In genomic region chr2:160363961-160364733, GRCh38 we compare ENCODE assay signal across 14 cellular contexts.
DNase-seq lines count a peak whose midpoint lies in the region; ATAC-seq, FAIRE-seq and TF ChIP-seq lines count a peak whose summit lies in the region.
"Had no signal": no experiment of that assay in that cellular context is flagged by ENCODE, and none has a peak within 500 bp of the region (broad histone marks: within the 10 kb centered on the region; RNA-seq: fewer than 3 reads in every experiment).

No MANE protein-coding gene starts in this region.

- no peaks in the 10 kb centered on the region for H3K27me3 Mint-ChIP-seq in naive thymus-derived CD8-positive, alpha-beta T cell
- H3K27me3 Mint-ChIP-seq in endodermal cell (ENCODE audit: insufficient read depth), result no peaks in the 10 kb centered on the region

- H3K79me2 ChIP-seq in GM23248 (ENCODE audit: insufficient read depth), result peaks cover 100% of the 10 kb centered on the region

- no peaks in the 10 kb centered on the region for H3K9me2 ChIP-seq in GM23248 (ENCODE audit: insufficient read depth)

- TF ChIP-seq CTCF in A549 (IDR thresholded peaks at IDR 0.05), result no peak
- TF ChIP-seq CTCF in fibroblast of mammary gland (conservative IDR thresholded peaks at IDR 0.05; ENCODE audit: control insufficient read depth, insufficient read depth, low read depth, low read length), result no peak
- no peak for TF ChIP-seq CTCF in endodermal cell (conservative IDR thresholded peaks at IDR 0.05)

- H3K9me3 ChIP-seq in A549, result no peaks in the 10 kb centered on the region
- H3K9me3 ChIP-seq in GM23248 (ENCODE audit: low read depth), result no peaks in the 10 kb centered on the region
- H3K9me3 ChIP-seq in endodermal cell (ENCODE audit: control insufficient read depth, low read length), result no peaks in the 10 kb centered on the region
- H3K9me3 ChIP-seq: tibial artery had no signal

- CTCF ChIA-PET in A549 (lab: Yijun Ruan, JAX), result interaction anchor here (0.7 to 2.5 kb wide), 4 partner anchors 11 to 22 kb away, joined by 3 to 10 read pairs (median 4); no protein-coding TSS in a partner anchor

- peaks cover 0 to 55% (median 20%) of the 10 kb centered on the region in 3 donors for H3K36me3 Mint-ChIP-seq in naive thymus-derived CD8-positive, alpha-beta T cell
- H3K36me3 Mint-ChIP-seq in endodermal cell (ENCODE audit: low read depth), result peaks cover 20% of the 10 kb centered on the region

- H3K4me3 ChIP-seq in A549, result no peak overlapping the region
- 0 out of 2 replicates have a peak overlapping the region, but pooled peaks have one; percentile 13 for H3K4me3 ChIP-seq in GM23248
- H3K4me3 ChIP-seq in fibroblast of mammary gland (ENCODE audit: control insufficient read depth, low read depth, low read length), result no peak overlapping the region
- no peak overlapping the region for H3K4me3 ChIP-seq in endodermal cell (ENCODE audit: low read length)
- H3K4me3 ChIP-seq: tibial artery had no signal

- H3K4me1 ChIP-seq in A549 (peaks cover 98% of the 10 kb centered on the region), GM23248 (ENCODE audit: insufficient read depth) (peaks cover 95% of the 10 kb centered on the region), endodermal cell (ENCODE audit: control insufficient read depth, insufficient read depth, low read length) (peaks cover 4% of the 10 kb centered on the region)

- H3K4me1 Mint-ChIP-seq in naive thymus-derived CD8-positive, alpha-beta T cell, result peaks cover 32 to 83% (median 63%) of the 10 kb centered on the region in 4 donors
- peaks cover 42% of the 10 kb centered on the region for H3K4me1 Mint-ChIP-seq in endodermal cell

- FAIRE-seq in A549 (lab: Jason Lieb, UNC), result no peak

- no peaks in the 10 kb centered on the region for H3K9me3 Mint-ChIP-seq in naive thymus-derived CD8-positive, alpha-beta T cell
- no peaks in the 10 kb centered on the region for H3K9me3 Mint-ChIP-seq in endodermal cell

- H3K27me3 ChIP-seq in GM23248 (replicated peaks; ENCODE audit: insufficient read depth) (no peaks in the 10 kb centered on the region), endodermal cell (ENCODE audit: control insufficient read depth, insufficient read depth, low read length, poor library complexity, severe bottlenecking) (no peaks in the 10 kb centered on the region)
- H3K27me3 ChIP-seq: tibial artery had no signal

- no peak overlapping the region for H3K4me3 Mint-ChIP-seq in naive thymus-derived CD8-positive, alpha-beta T cell
- H3K4me3 Mint-ChIP-seq in endodermal cell, result no peak overlapping the region

- H3K4me2 ChIP-seq in A549 (peak overlapping the region; percentile 37), GM23248 (ENCODE audit: unreplicated experiment) (peak overlapping the region; percentile 37)

- TF ChIP-seq RAD21 in A549 (conservative IDR thresholded peaks at IDR 0.05 in 1 of 2, IDR thresholded peaks at IDR 0.05 in 1 of 2), result no peak

- POLR2A ChIA-PET in A549 (lab: Yijun Ruan, JAX), result no interaction called here
- POLR2A ChIA-PET in naive thymus-derived CD8-positive, alpha-beta T cell (lab: Charles Lee), result interaction anchor here (0.7 kb wide), 1 partner anchor 17 kb away, joined by 5 read pairs; no protein-coding TSS in a partner anchor

- in situ Hi-C loops in GM23248 (cut with MboI), result no loop called here

- H4K20me1 ChIP-seq in GM23248 (ENCODE audit: insufficient read depth), result peaks cover 8% of the 10 kb centered on the region; the same call in 1 of the 2 replicates

- no peak for TF ChIP-seq POLR2A in A549 (IDR thresholded peaks at IDR 0.05; ENCODE audit: low read length)

- peak overlapping the region; percentile 12 to 22; a peak in 3 of 6 replicates for H3K27ac ChIP-seq in A549
- H3K27ac ChIP-seq in GM23248, result peak overlapping the region; percentile 88
- no peak overlapping the region for H3K27ac ChIP-seq in endodermal cell (ENCODE audit: low read depth, low read length)
- H3K27ac ChIP-seq: epithelial cell of prostate, tibial artery had no signal

- ATAC-seq in A549, result peak in 1 of 2 experiments; percentile 47; a peak in 3 of 6 replicates
- no peak for ATAC-seq in naive thymus-derived CD8-positive, alpha-beta T cell

- peaks cover 17% of the 10 kb centered on the region for H3K36me3 ChIP-seq in GM23248 (ENCODE audit: low read depth)
- H3K36me3 ChIP-seq in endodermal cell (ENCODE audit: control insufficient read depth, insufficient read depth, low read length), result peaks cover 45% of the 10 kb centered on the region

- no peak overlapping the region for H2AFZ ChIP-seq in GM23248

- no peak for TF ChIP-seq EP300 in A549 (IDR thresholded peaks at IDR 0.05)

- DNase-seq in A549 (ENCODE audit: low read depth in 1 of 2, low spot score in 1 of 2), result no peak
- peak; percentile 78 for DNase-seq in GM23248
- DNase-seq in fibroblast of mammary gland (ENCODE audit: low read depth), result peak; percentile 59
- DNase-seq in naive thymus-derived CD8-positive, alpha-beta T cell, result no peak
- no peak for DNase-seq in retina
- no peak for DNase-seq in dedifferentiated amniotic fluid mesenchymal stem cell (ENCODE audit: extremely low spot score)
- no peak for DNase-seq in NCI-H748 (lab: John Stamatoyannopoulos, UW; ENCODE audit: unreplicated experiment)
- DNase-seq in endodermal cell, result no peak
- DNase-seq: activated naive CD4-positive, alpha-beta T cell; hippocampal formation; NCI-H2171; occipital lobe; tibial artery had no signal

- H3F3A ChIP-seq in GM23248 (ENCODE audit: insufficient read depth), result peaks cover 89% of the 10 kb centered on the region

- peak overlapping the region; percentile 78 for H3K9ac ChIP-seq in GM23248
- H3K9ac ChIP-seq in endodermal cell (ENCODE audit: extremely low read depth, low read length, poor library complexity, severe bottlenecking), result no peak overlapping the region

- H3K27ac Mint-ChIP-seq in naive thymus-derived CD8-positive, alpha-beta T cell, result peak overlapping the region in 8 of 10 donors; percentile 16 to 74 (median 60)
- no peak overlapping the region for H3K27ac Mint-ChIP-seq in endodermal cell

- 69% methylated on average over 5 of the region's 5 CpGs for WGBS in A549 (ENCODE audit: missing lambda C conversion rate)
- WGBS in GM23248 (ENCODE audit: low coverage in 1 of 2, low lambda C conversion rate in 2 of 2, missing lambda C conversion rate in 2 of 2), 2 experiments, result 18 to 22% methylated on average over 5 of the region's 5 CpGs
- 96 to 98% methylated on average over 5 of the region's 5 CpGs for WGBS in endodermal cell (ENCODE audit: insufficient coverage in 1 of 2, insufficient read length in 1 of 2), 2 experiments

TF ChIP-seq in A549, 52 proteins besides CTCF, POLR2A, EP300 and RAD21:
- TF ChIP-seq HMGXB4 (CRISPR knock-in tag; IDR thresholded peaks at IDR 0.05; ENCODE audit: borderline replicate concordance) (no peak), E2F6 (IDR thresholded peaks at IDR 0.05; ENCODE audit: borderline replicate concordance, low read depth) (no peak), JUN (IDR thresholded peaks at IDR 0.05) (no peak), GATA3 (IDR thresholded peaks at IDR 0.05; ENCODE audit: borderline replicate concordance) (no peak), RARB (CRISPR knock-in tag; IDR thresholded peaks at IDR 0.05) (no peak)

Comparison
In these comparisons a context has a peak if more than half of its experiments do, and no peak if none do; other contexts are left out.
1. DNase-seq: peak in GM23248 (single experiment) and fibroblast of mammary gland (single experiment); none in A549 (0 of 2), naive thymus-derived CD8-positive, alpha-beta T cell (0 of 10), retina (single experiment), dedifferentiated amniotic fluid mesenchymal stem cell (single experiment), NCI-H748 (single experiment) and endodermal cell (single experiment).